1 cellular context compared by ENCODE assay signal in genomic region chr2:157782057-157782845, GRCh38.
TF ChIP-seq lines count a peak whose summit lies in the region.

No MANE protein-coding gene starts in this region.

TF ChIP-seq in GM23338, 12 proteins besides CTCF, POLR2A, EP300 and RAD21 (continued from another document):
- TF ChIP-seq REST (IDR thresholded peaks at IDR 0.05; ENCODE audit: unreplicated experiment) (no peak), JUNB (IDR thresholded peaks at IDR 0.05; ENCODE audit: unreplicated experiment) (no peak), EZH2 (IDR thresholded peaks at IDR 0.05; ENCODE audit: low read depth, unreplicated experiment) (no peak)
